15 cellular contexts compared by ENCODE assay signal in the genomic region with DNA sequence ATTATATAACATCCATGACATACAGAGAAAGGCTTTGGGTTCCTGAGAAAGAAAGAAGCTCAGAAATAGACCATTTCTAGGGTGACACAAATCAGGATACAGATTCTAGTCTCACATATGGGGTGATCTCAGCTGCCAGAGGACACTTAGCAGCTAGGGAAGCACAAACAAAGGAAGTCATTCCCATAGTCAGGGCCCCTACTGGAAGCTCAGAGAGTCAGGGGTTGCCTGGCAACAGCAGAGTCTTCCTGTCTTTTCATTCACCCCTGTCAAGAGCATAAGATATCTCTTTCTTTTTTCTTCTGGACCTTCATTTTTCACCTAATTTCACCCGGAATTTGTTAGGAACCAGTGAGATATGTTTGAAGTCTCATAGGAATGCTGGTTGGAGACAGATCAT.
"Had no signal": no experiment of that assay in that cellular context is flagged by ENCODE, and none has a peak within 500 bp of the region (broad histone marks: within the 10 kb centered on the region; RNA-seq: fewer than 3 reads in every experiment).

No MANE protein-coding gene starts in this region.

- H3K4me3 Mint-ChIP-seq: activated CD8-positive, alpha-beta T cell treated with anti-CD3 and anti-CD28 coated beads for 36 hours; activated naive CD8-positive, alpha-beta T cell treated with anti-CD3 and anti-CD28 coated beads, Interleukin-2, amount 50 U/mL, for 24 hours; effector memory CD8-positive, alpha-beta T cell; naive B cell had no signal

- H3K4me1 ChIP-seq: vagina had no signal

- H3K9me3 ChIP-seq: thyroid gland, vagina had no signal

- H3K27me3 ChIP-seq: thyroid gland, vagina had no signal

- ATAC-seq: activated CD8-positive, alpha-beta T cell treated with anti-CD3 and anti-CD28 coated beads for 36 hours; activated naive CD8-positive, alpha-beta T cell treated with anti-CD3 and anti-CD28 coated beads, Interleukin-2, amount 50 U/mL, for 24 hours; effector memory CD8-positive, alpha-beta T cell; right cardiac atrium had no signal

- H3K4me2 ChIP-seq: smooth muscle cell had no signal

- H3K4me1 Mint-ChIP-seq: activated naive CD8-positive, alpha-beta T cell treated with anti-CD3 and anti-CD28 coated beads, Interleukin-2, amount 50 U/mL, for 24 hours; naive B cell had no signal

- H3K9me3 Mint-ChIP-seq: activated CD8-positive, alpha-beta T cell treated with anti-CD3 and anti-CD28 coated beads for 36 hours; activated naive CD8-positive, alpha-beta T cell treated with anti-CD3 and anti-CD28 coated beads, Interleukin-2, amount 50 U/mL, for 24 hours; effector memory CD8-positive, alpha-beta T cell had no signal

- H3K4me3 ChIP-seq: coronary artery, smooth muscle cell, thyroid gland, vagina had no signal

- H3K36me3 ChIP-seq: thyroid gland, vagina, WERI-Rb-1 had no signal

- H3K27ac Mint-ChIP-seq: activated CD8-positive, alpha-beta T cell treated with anti-CD3 and anti-CD28 coated beads for 36 hours; activated naive CD8-positive, alpha-beta T cell treated with anti-CD3 and anti-CD28 coated beads, Interleukin-2, amount 50 U/mL, for 24 hours; effector memory CD8-positive, alpha-beta T cell; naive B cell had no signal

- DNase-seq: activated CD4-positive, alpha-beta T cell treated with anti-CD3 and anti-CD28 coated beads for 4 hours; activated CD8-positive, alpha-beta memory T cell treated with anti-CD3 and anti-CD28 coated beads, Interleukin-2, amount 50 U/mL, for 48 hours; activated CD8-positive, alpha-beta T cell treated with anti-CD3 and anti-CD28 coated beads for 36 hours; activated naive CD4-positive, alpha-beta T cell; activated naive CD8-positive, alpha-beta T cell treated with anti-CD3 and anti-CD28 coated beads, Interleukin-2, amount 50 U/mL, for 24 hours; central memory CD4-positive, alpha-beta T cell; effector memory CD8-positive, alpha-beta T cell; erythroblast; naive B cell; right cardiac atrium; thyroid gland; WERI-Rb-1 had no signal

- H3K27ac ChIP-seq: coronary artery, thyroid gland, vagina, WERI-Rb-1 had no signal
